18 cellular contexts compared by ENCODE assay signal in genomic region chr9:120832766-120833165, GRCh38. TPM values are rescaled to one million over a fixed set of nuclear protein-coding genes. Genes with fewer than 3 reads are reported as not detected.
A peak's percentile ranks its signal among the peaks of the same experiment; 100 is the strongest.
DNase-seq lines count a peak whose midpoint lies in the region; ATAC-seq, FAIRE-seq and TF ChIP-seq lines count a peak whose summit lies in the region.
"Had no signal": no experiment of that assay in that cellular context is flagged by ENCODE, and none has a peak within 500 bp of the region (broad histone marks: within the 10 kb centered on the region; RNA-seq: fewer than 3 reads in every experiment).

No MANE protein-coding gene starts in this region.

- peaks cover 12% of the 10 kb centered on the region for H3K4me1 Mint-ChIP-seq in activated T-cell treated with anti-CD3 and anti-CD28 coated beads, Interleukin-2, amount 50 U/mL, for 72 hours (ENCODE audit: low read depth)
- peaks cover 19% of the 10 kb centered on the region for H3K4me1 Mint-ChIP-seq in activated T-cell treated with anti-CD3 and anti-CD28 coated beads, Interleukin-2, amount 50 U/mL, for 24 hours (ENCODE audit: low read depth)
- peaks cover 6% of the 10 kb centered on the region for H3K4me1 Mint-ChIP-seq in osteocyte (ENCODE audit: unreplicated experiment)
- H3K4me1 Mint-ChIP-seq: CD14-positive monocyte had no signal

- CTCF ChIA-PET in K562 (lab: Yijun Ruan, JAX; ENCODE audit: low intra/inter-chr PET ratio) = no interaction called here

- TF ChIP-seq EP300 in K562 (IDR thresholded peaks at IDR 0.05; ENCODE audit: low read length) = no peak

- POLR2A ChIA-PET in K562 (lab: Yijun Ruan, JAX) = interaction anchor here (0.6 to 3.1 kb wide), 17 partner anchors 9 to 65 kb away, joined by 3 to 18 read pairs (median 5); partner anchors contain the start of genes FBXW2 and PSMD5

- no TSS peak for BruUV-seq in K562 (replicated peaks; lab: Mats Ljungman, UMichigan)

- no peaks in the 10 kb centered on the region for H3K9me3 Mint-ChIP-seq in activated T-cell treated with anti-CD3 and anti-CD28 coated beads, Interleukin-2, amount 50 U/mL, for 72 hours
- no peaks in the 10 kb centered on the region for H3K9me3 Mint-ChIP-seq in activated T-cell treated with anti-CD3 and anti-CD28 coated beads, Interleukin-2, amount 50 U/mL, for 24 hours
- H3K9me3 Mint-ChIP-seq in osteocyte (ENCODE audit: unreplicated experiment) = no peaks in the 10 kb centered on the region
- H3K9me3 Mint-ChIP-seq: CD14-positive monocyte, IgD-negative memory B cell had no signal

- no peaks in the 10 kb centered on the region for H3K27me3 Mint-ChIP-seq in activated T-cell treated with anti-CD3 and anti-CD28 coated beads, Interleukin-2, amount 50 U/mL, for 72 hours (ENCODE audit: low read depth)
- H3K27me3 Mint-ChIP-seq in activated T-cell treated with anti-CD3 and anti-CD28 coated beads, Interleukin-2, amount 50 U/mL, for 24 hours = no peaks in the 10 kb centered on the region
- no peaks in the 10 kb centered on the region for H3K27me3 Mint-ChIP-seq in osteocyte (ENCODE audit: unreplicated experiment)
- H3K27me3 Mint-ChIP-seq: IgD-negative memory B cell had no signal

- FAIRE-seq in K562 (lab: Jason Lieb, UNC) = no peak
- FAIRE-seq: A204.1, GM18507 had no signal

- no peak overlapping the region for H2AFZ ChIP-seq in K562 (ENCODE audit: low read depth, low read length)

- in situ Hi-C loops in K562 (cut with MboI) = no loop called here

- no peaks in the 10 kb centered on the region for H3K9me1 ChIP-seq in K562 (ENCODE audit: control insufficient read depth, insufficient read depth, low read length)

- H3K4me3 ChIP-seq in K562 (no peak overlapping the region), prostate gland (no peak overlapping the region)

- intact Hi-C loops in K562 (cut with micrococcal nuclease) (no loop called here), prostate gland (cut with DNase I) (no loop called here)

- no peak overlapping the region for H3K4me2 ChIP-seq in K562 (ENCODE audit: insufficient read depth, low read length)

- TF ChIP-seq CTCF in K562 (IDR thresholded peaks at IDR 0.05 in 2 of 3, conservative IDR thresholded peaks at IDR 0.05 in 1 of 3; ENCODE audit: insufficient read depth in 2 of 3, low read depth in 1 of 3, low read length in 3 of 3) = no peak
- no peak for TF ChIP-seq CTCF in prostate gland (IDR thresholded peaks at IDR 0.05)
- TF ChIP-seq CTCF in osteocyte (IDR thresholded peaks at IDR 0.05) = no peak

- TF ChIP-seq RAD21 in K562 (CRISPR knock-in tag; conservative IDR thresholded peaks at IDR 0.05 in 1 of 2, IDR thresholded peaks at IDR 0.05 in 1 of 2) = no peak

- H3K9me3 ChIP-seq in K562 (replicated peaks; ENCODE audit: control insufficient read depth, insufficient read depth, low read depth, low read length) = no peaks in the 10 kb centered on the region
- no peaks in the 10 kb centered on the region for H3K9me3 ChIP-seq in prostate gland
- H3K9me3 ChIP-seq: Caco-2 had no signal

- H3K4me3 Mint-ChIP-seq in activated T-cell treated with anti-CD3 and anti-CD28 coated beads, Interleukin-2, amount 50 U/mL, for 72 hours = no peak overlapping the region
- no peak overlapping the region for H3K4me3 Mint-ChIP-seq in activated T-cell treated with anti-CD3 and anti-CD28 coated beads, Interleukin-2, amount 50 U/mL, for 24 hours
- no peak overlapping the region for H3K4me3 Mint-ChIP-seq in osteocyte (ENCODE audit: unreplicated experiment)
- H3K4me3 Mint-ChIP-seq: CD14-positive monocyte, IgD-negative memory B cell had no signal

- TF ChIP-seq POLR2A in K562 (conservative IDR thresholded peaks at IDR 0.05) (no peak), prostate gland (IDR thresholded peaks at IDR 0.05) (no peak)

- ATAC-seq in activated T-cell treated with anti-CD3 and anti-CD28 coated beads, Interleukin-2, amount 50 U/mL, for 72 hours (replicated peaks in 1 of 2) = no peak
- ATAC-seq in K562 = no peak
- ATAC-seq: Panc1, Right ventricle myocardium inferior had no signal

- H3K79me2 ChIP-seq in K562 (ENCODE audit: control insufficient read depth, insufficient read depth, low read length) = peaks cover 28% of the 10 kb centered on the region

- peak overlapping the region; percentile 35 for H3K27ac Mint-ChIP-seq in activated T-cell treated with anti-CD3 and anti-CD28 coated beads, Interleukin-2, amount 50 U/mL, for 72 hours
- H3K27ac Mint-ChIP-seq in activated T-cell treated with anti-CD3 and anti-CD28 coated beads, Interleukin-2, amount 50 U/mL, for 24 hours = no peak overlapping the region
- no peak overlapping the region for H3K27ac Mint-ChIP-seq in osteocyte (ENCODE audit: unreplicated experiment)
- H3K27ac Mint-ChIP-seq: IgD-negative memory B cell had no signal

- H3K36me3 ChIP-seq in K562 (ENCODE audit: control insufficient read depth, insufficient read depth, low read length) = peaks cover 84% of the 10 kb centered on the region
- peaks cover 0 to 4% of the 10 kb centered on the region in 2 donors for H3K36me3 ChIP-seq in prostate gland

- H3K9ac ChIP-seq in K562 (ENCODE audit: insufficient read depth in 1 of 2, low read depth in 2 of 2, low read length in 2 of 2) = no peak overlapping the region

- H3K27me3 ChIP-seq in K562 (ENCODE audit: control insufficient read depth in 2 of 2, insufficient read depth in 2 of 2, low read length in 2 of 2) = no peaks in the 10 kb centered on the region
- H3K27me3 ChIP-seq in prostate gland (replicated peaks; ENCODE audit: insufficient read depth) = no peaks in the 10 kb centered on the region

- no peak for DNase-seq in activated T-cell treated with anti-CD3 and anti-CD28 coated beads, Interleukin-2, amount 50 U/mL, for 72 hours
- no peak for DNase-seq in activated T-cell treated with anti-CD3 and anti-CD28 coated beads, Interleukin-2, amount 50 U/mL, for 24 hours
- DNase-seq in K562 (ENCODE audit: extremely low read depth in 1 of 4, low spot score in 3 of 4) (no peak), prostate gland (ENCODE audit: low spot score) (peak; percentile 60), DMS 273 (lab: John Stamatoyannopoulos, UW; ENCODE audit: unreplicated experiment) (no peak), osteocyte (ENCODE audit: extremely low spot score, unreplicated experiment) (no peak)
- DNase-seq: Caco-2, DMS53, HCEC 1CT, NCI-H1436, NCI-H2081, NCI-H510A treated with DMSO at 0.1 percent for 48 hours had no signal

- H4K20me1 ChIP-seq in K562 (replicated peaks; ENCODE audit: control insufficient read depth, insufficient read depth, low read length) = no peaks in the 10 kb centered on the region

- H3K4me1 ChIP-seq in K562 (replicated peaks in 1 of 2; ENCODE audit: control insufficient read depth in 2 of 2, insufficient read depth in 2 of 2, low read length in 2 of 2) (peaks cover 0 to under 1% of the 10 kb centered on the region in 2 experiments; a peak in 3 of 5 replicates), prostate gland (replicated peaks) (no peaks in the 10 kb centered on the region)
- H3K4me1 ChIP-seq: Caco-2 had no signal

- no peak overlapping the region for H3K27ac ChIP-seq in K562 (ENCODE audit: extremely low read depth, low read depth, low read length)
- H3K27ac ChIP-seq in prostate gland = peak overlapping the region in 1 of 2 donors; percentile 47

- H3K36me3 Mint-ChIP-seq in activated T-cell treated with anti-CD3 and anti-CD28 coated beads, Interleukin-2, amount 50 U/mL, for 72 hours (ENCODE audit: insufficient read depth in 2 of 2) = peaks cover 17 to 30% of the 10 kb centered on the region in 2 donors
- H3K36me3 Mint-ChIP-seq in activated T-cell treated with anti-CD3 and anti-CD28 coated beads, Interleukin-2, amount 50 U/mL, for 24 hours (ENCODE audit: low read depth) = peaks cover 82% of the 10 kb centered on the region
- H3K36me3 Mint-ChIP-seq in osteocyte (ENCODE audit: unreplicated experiment) = peaks cover 33% of the 10 kb centered on the region
- H3K36me3 Mint-ChIP-seq: IgD-negative memory B cell had no signal

RNA-seq across cellular contexts. Expression of gene PSMD5, which starts 10.0 kb away (rescaled TPM):
- 10 to 100 TPM; 48.6 to 59.0 TPM for total RNA-seq in activated T-cell treated with anti-CD3 and anti-CD28 coated beads, Interleukin-2, amount 50 U/mL, for 72 hours
- 59.3 and 197 TPM in 2 replicates for total RNA-seq in K562 (2011; cell fraction: chromatin; rRNA removed; ENCODE audit: low replicate concordance)
- 30.2 and 45.4 TPM in 2 replicates for total RNA-seq in K562 (2011; cell fraction: nucleolus; rRNA removed)
- total RNA-seq in K562 (2011; cell fraction: nucleoplasm; rRNA removed) = 90.6 and 121 TPM in 2 replicates
- total RNA-seq in K562 (2014; rRNA removed) = 51.0 and 55.3 TPM in 2 replicates
- 76.3 and 83.0 TPM in 2 replicates for total RNA-seq in K562 (2014; rRNA removed; fragmentation: Illumina TruSeq; extraction: Trizol)
- 65.1 and 72.5 TPM in 2 replicates for total RNA-seq in K562 (2015; rRNA removed; fragmentation: Illumina TruSeq; extraction: Trizol)
- 136 and 148 TPM in 2 replicates for total RNA-seq in K562 (2021)
- polyA plus RNA-seq in K562 (2011; rRNA removed) = 107 and 148 TPM in 2 replicates
- polyA plus RNA-seq in K562 (2011; cell fraction: cytosol; rRNA removed) = 39.0 and 70.9 TPM in 2 replicates
- 34.5 and 37.0 TPM in 2 replicates for polyA plus RNA-seq in K562 (2011; cell fraction: nucleus; rRNA removed)
- 54.7 and 61.5 TPM in 2 replicates for polyA plus RNA-seq in K562 (2012)
- 90.1 and 114 TPM in 2 replicates for polyA plus RNA-seq in K562 (2014; fragmentation: Illumina TruSeq; extraction: Trizol)
- 10 to 100 TPM; 46.4 to 60.9 TPM for polyA plus RNA-seq in K562 (2014; fragmentation: Nextera tagmentation; extraction: Ambion mirVana)
- polyA plus RNA-seq in K562 (2014; rRNA removed) = 89.4 and 95.6 TPM in 2 replicates
- 115 and 116 TPM in 2 replicates for polyA minus RNA-seq in K562 (2011; rRNA and poly(A)+ RNA removed)
- polyA minus RNA-seq in K562 (2011; cell fraction: cytosol; rRNA and poly(A)+ RNA removed) = 48.7 and 58.2 TPM in 2 replicates
- 28.4 and 53.9 TPM in 2 replicates for polyA minus RNA-seq in K562 (2011; cell fraction: nucleus; rRNA and poly(A)+ RNA removed)
- total RNA-seq in prostate gland = 10 to 100 TPM; 30.0 to 36.3 TPM
- 53.3 and 69.5 TPM in 2 replicates for total RNA-seq in osteocyte

RNA-seq across cellular contexts. Expression of gene FBXW2, which starts 39.5 kb away (rescaled TPM):
- 10 to 100 TPM; 72.6 to 78.5 TPM for total RNA-seq in activated T-cell treated with anti-CD3 and anti-CD28 coated beads, Interleukin-2, amount 50 U/mL, for 72 hours
- 68.9 and 132 TPM in 2 replicates for total RNA-seq in K562 (2011; cell fraction: chromatin; rRNA removed; ENCODE audit: low replicate concordance)
- 44.0 and 45.8 TPM in 2 replicates for total RNA-seq in K562 (2011; cell fraction: nucleolus; rRNA removed)
- total RNA-seq in K562 (2011; cell fraction: nucleoplasm; rRNA removed) = 87.5 and 126 TPM in 2 replicates
- total RNA-seq in K562 (2014; rRNA removed) = 24.5 and 26.8 TPM in 2 replicates
- total RNA-seq in K562 (2014; rRNA removed; fragmentation: Illumina TruSeq; extraction: Trizol) = 31.3 and 35.6 TPM in 2 replicates
- 27.6 and 28.1 TPM in 2 replicates for total RNA-seq in K562 (2015; rRNA removed; fragmentation: Illumina TruSeq; extraction: Trizol)
- 46.7 and 50.0 TPM in 2 replicates for total RNA-seq in K562 (2021)
- polyA plus RNA-seq in K562 (2011; rRNA removed) = 50.2 and 57.8 TPM in 2 replicates
- polyA plus RNA-seq in K562 (2011; cell fraction: cytosol; rRNA removed) = 24.2 and 45.4 TPM in 2 replicates
- polyA plus RNA-seq in K562 (2011; cell fraction: nucleus; rRNA removed) = 52.8 and 54.2 TPM in 2 replicates
- polyA plus RNA-seq in K562 (2012) = 14.4 and 22.9 TPM in 2 replicates
- polyA plus RNA-seq in K562 (2014; fragmentation: Illumina TruSeq; extraction: Trizol) = 28.0 and 29.9 TPM in 2 replicates
- 1 to 10 TPM; 2.5 to 2.9 TPM for polyA plus RNA-seq in K562 (2014; fragmentation: Nextera tagmentation; extraction: Ambion mirVana)
- polyA plus RNA-seq in K562 (2014; rRNA removed) = 40.6 and 46.9 TPM in 2 replicates
- 72.2 and 86.8 TPM in 2 replicates for polyA minus RNA-seq in K562 (2011; rRNA and poly(A)+ RNA removed)
- 17.1 and 20.9 TPM in 2 replicates for polyA minus RNA-seq in K562 (2011; cell fraction: cytosol; rRNA and poly(A)+ RNA removed)
- 35.3 and 73.3 TPM in 2 replicates for polyA minus RNA-seq in K562 (2011; cell fraction: nucleus; rRNA and poly(A)+ RNA removed)
- 10 to 100 TPM; 38.3 to 57.1 TPM for total RNA-seq in prostate gland
- total RNA-seq in osteocyte = 84.7 and 86.8 TPM in 2 replicates

RNA-seq across cellular contexts. Expression of gene PHF19, which starts 44.2 kb away (rescaled TPM):
- total RNA-seq in activated T-cell treated with anti-CD3 and anti-CD28 coated beads, Interleukin-2, amount 50 U/mL, for 72 hours = 100 to 1,000 TPM; 166 to 222 TPM
- 622 and 1,187 TPM in 2 replicates for total RNA-seq in K562 (2011; cell fraction: chromatin; rRNA removed; ENCODE audit: low replicate concordance)
- 570 and 625 TPM in 2 replicates for total RNA-seq in K562 (2011; cell fraction: nucleolus; rRNA removed)
- 592 and 663 TPM in 2 replicates for total RNA-seq in K562 (2011; cell fraction: nucleoplasm; rRNA removed)
- total RNA-seq in K562 (2014; rRNA removed) (255 and 312 TPM in 2 replicates), K562 (2014; rRNA removed; fragmentation: Illumina TruSeq; extraction: Trizol) (191 and 211 TPM in 2 replicates), K562 (2015; rRNA removed; fragmentation: Illumina TruSeq; extraction: Trizol) (240 and 241 TPM in 2 replicates), K562 (2021) (372 and 373 TPM in 2 replicates), prostate gland (10 to 100 TPM; 19.9 to 37.6 TPM), osteocyte (194 and 212 TPM in 2 replicates)
- polyA plus RNA-seq in K562 (2011; rRNA removed) (403 and 414 TPM in 2 replicates), K562 (2014; fragmentation: Illumina TruSeq; extraction: Trizol) (292 and 365 TPM in 2 replicates), K562 (2014; fragmentation: Nextera tagmentation; extraction: Ambion mirVana) (100 to 1,000 TPM in 1 of 2 experiments, 10 to 100 TPM in 1; 95.8 to 140 TPM), K562 (2014; rRNA removed) (312 TPM in 2 replicates)
- polyA plus RNA-seq in K562 (2011; cell fraction: cytosol; rRNA removed) = 475 and 721 TPM in 2 replicates
- polyA plus RNA-seq in K562 (2011; cell fraction: nucleus; rRNA removed) = 1,109 and 1,436 TPM in 2 replicates
- 275 and 342 TPM in 2 replicates for polyA plus RNA-seq in K562 (2012)
- polyA minus RNA-seq in K562 (2011; rRNA and poly(A)+ RNA removed) = 333 and 440 TPM in 2 replicates
- polyA minus RNA-seq in K562 (2011; cell fraction: cytosol; rRNA and poly(A)+ RNA removed) = 286 and 300 TPM in 2 replicates
- 297 and 330 TPM in 2 replicates for polyA minus RNA-seq in K562 (2011; cell fraction: nucleus; rRNA and poly(A)+ RNA removed)
